ENCODE assay signal across 1 cellular context in the genomic region with DNA sequence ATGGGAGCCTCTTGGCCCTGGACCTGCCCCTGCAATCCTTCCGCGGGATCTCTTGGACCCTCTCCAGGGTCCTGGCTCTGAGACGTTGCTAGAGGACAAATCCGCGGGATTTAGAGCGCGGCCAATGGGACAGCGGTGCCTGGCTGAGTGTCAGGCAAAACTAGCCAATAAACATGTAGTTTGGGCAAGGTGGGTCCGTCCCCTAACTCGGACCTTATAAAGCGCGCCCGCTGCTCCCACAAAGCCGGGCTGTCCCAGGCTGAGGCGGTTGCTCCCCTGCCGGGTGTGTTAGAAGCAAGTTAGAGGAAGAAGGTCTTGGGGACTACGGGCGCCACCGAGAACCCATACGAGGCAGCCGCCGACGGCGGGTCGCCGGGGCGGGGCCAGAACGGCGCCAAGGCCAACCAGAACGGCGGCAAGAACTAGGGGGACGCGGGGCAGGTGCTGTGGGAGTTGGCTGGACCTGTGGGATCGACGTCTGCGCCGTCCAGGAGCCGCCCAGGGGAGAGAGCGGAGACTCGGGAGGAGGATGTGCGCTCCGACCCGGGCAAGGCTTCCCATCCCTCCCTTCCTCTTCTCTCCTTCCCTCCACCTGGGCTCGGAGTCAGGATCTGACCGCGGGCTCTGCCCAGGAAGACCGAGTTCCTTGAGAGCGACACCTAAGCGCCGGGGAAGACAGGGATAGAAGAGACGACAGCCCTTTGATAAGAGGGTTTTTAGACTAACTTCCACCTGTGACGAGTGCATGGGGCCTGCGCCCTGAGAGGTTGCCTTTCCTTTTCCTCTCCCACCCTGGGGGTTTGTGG.
TF ChIP-seq lines count a peak whose summit lies in the region.

No MANE protein-coding gene starts in this region.

TF ChIP-seq in HepG2, 621 proteins besides CTCF, POLR2A, EP300 and RAD21 (continued from another document and continues in another):
- TF ChIP-seq, protein P1, sequence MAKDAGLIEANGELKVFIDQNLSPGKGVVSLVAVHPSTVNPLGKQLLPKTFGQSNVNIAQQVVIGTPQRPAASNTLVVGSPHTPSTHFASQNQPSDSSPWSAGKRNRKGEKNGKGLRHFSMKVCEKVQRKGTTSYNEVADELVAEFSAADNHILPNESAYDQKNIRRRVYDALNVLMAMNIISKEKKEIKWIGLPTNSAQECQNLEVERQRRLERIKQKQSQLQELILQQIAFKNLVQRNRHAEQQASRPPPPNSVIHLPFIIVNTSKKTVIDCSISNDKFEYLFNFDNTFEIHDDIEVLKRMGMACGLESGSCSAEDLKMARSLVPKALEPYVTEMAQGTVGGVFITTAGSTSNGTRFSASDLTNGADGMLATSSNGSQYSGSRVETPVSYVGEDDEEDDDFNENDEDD (CRISPR knock-in tag; IDR thresholded peaks at IDR 0.05; ENCODE audit: borderline replicate concordance), result peak; percentile 86
- no peak for TF ChIP-seq SP140L (CRISPR knock-in tag; IDR thresholded peaks at IDR 0.05; ENCODE audit: borderline replicate concordance)
- TF ChIP-seq TBX2 (CRISPR knock-in tag; IDR thresholded peaks at IDR 0.05; ENCODE audit: borderline replicate concordance), result peak; percentile 59
- peak; percentile 46 for TF ChIP-seq ZNF605 (CRISPR knock-in tag; IDR thresholded peaks at IDR 0.05)
- TF ChIP-seq, protein P2, sequence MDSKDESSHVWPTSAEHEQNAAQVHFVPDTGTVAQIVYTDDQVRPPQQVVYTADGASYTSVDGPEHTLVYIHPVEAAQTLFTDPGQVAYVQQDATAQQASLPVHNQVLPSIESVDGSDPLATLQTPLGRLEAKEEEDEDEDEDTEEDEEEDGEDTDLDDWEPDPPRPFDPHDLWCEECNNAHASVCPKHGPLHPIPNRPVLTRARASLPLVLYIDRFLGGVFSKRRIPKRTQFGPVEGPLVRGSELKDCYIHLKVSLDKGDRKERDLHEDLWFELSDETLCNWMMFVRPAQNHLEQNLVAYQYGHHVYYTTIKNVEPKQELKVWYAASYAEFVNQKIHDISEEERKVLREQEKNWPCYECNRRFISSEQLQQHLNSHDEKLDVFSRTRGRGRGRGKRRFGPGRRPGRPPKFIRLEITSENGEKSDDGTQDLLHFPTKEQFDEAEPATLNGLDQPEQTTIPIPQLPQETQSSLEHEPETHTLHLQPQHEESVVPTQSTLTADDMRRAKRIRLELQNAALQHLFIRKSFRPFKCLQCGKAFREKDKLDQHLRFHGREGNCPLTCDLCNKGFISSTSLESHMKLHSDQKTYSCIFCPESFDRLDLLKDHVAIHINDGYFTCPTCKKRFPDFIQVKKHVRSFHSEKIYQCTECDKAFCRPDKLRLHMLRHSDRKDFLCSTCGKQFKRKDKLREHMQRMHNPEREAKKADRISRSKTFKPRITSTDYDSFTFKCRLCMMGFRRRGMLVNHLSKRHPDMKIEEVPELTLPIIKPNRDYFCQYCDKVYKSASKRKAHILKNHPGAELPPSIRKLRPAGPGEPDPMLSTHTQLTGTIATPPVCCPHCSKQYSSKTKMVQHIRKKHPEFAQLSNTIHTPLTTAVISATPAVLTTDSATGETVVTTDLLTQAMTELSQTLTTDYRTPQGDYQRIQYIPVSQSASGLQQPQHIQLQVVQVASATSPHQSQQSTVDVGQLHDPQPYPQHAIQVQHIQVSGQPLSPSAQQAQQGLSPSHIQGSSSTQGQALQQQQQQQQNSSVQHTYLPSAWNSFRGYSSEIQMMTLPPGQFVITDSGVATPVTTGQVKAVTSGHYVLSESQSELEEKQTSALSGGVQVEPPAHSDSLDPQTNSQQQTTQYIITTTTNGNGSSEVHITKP (CRISPR knock-in tag; IDR thresholded peaks at IDR 0.05; ENCODE audit: low read depth), result no peak
- no peak; the same call in 1 of the 2 replicates for TF ChIP-seq HNF4G (IDR thresholded peaks at IDR 0.05; ENCODE audit: borderline replicate concordance, low read depth, low read length)
- TF ChIP-seq HNF4G (CRISPR knock-in tag; IDR thresholded peaks at IDR 0.05; ENCODE audit: borderline replicate concordance, low read depth), result no peak; the same call in 1 of the 2 replicates
- 0 out of 2 replicates have a peak, but pooled peaks have one; percentile 16 for TF ChIP-seq U2AF2 (IDR thresholded peaks at IDR 0.05; ENCODE audit: low read depth, low read length)
- no peak; the same call in 1 of the 2 replicates for TF ChIP-seq SOX13 (IDR thresholded peaks at IDR 0.05)
- 0 out of 4 replicates have a peak, but pooled peaks of 1 of the 2 experiments have one; percentile 10 for TF ChIP-seq SOX13 (CRISPR knock-in tag; conservative IDR thresholded peaks at IDR 0.05 in 1 of 2, IDR thresholded peaks at IDR 0.05 in 1 of 2)
- 0 out of 2 replicates have a peak, but pooled peaks have one; percentile 22 for TF ChIP-seq ZFP62 (CRISPR knock-in tag; IDR thresholded peaks at IDR 0.05)
- peak; percentile 74; the same call in 1 of the 2 replicates for TF ChIP-seq ZNF350 (CRISPR knock-in tag; IDR thresholded peaks at IDR 0.05; ENCODE audit: borderline replicate concordance, low read depth)
- TF ChIP-seq ZNF557 (CRISPR knock-in tag; IDR thresholded peaks at IDR 0.05), result no peak
- 0 out of 2 replicates have a peak, but pooled peaks have one; percentile 20 for TF ChIP-seq ARNTL (CRISPR knock-in tag; IDR thresholded peaks at IDR 0.05)
- TF ChIP-seq, protein P3, sequence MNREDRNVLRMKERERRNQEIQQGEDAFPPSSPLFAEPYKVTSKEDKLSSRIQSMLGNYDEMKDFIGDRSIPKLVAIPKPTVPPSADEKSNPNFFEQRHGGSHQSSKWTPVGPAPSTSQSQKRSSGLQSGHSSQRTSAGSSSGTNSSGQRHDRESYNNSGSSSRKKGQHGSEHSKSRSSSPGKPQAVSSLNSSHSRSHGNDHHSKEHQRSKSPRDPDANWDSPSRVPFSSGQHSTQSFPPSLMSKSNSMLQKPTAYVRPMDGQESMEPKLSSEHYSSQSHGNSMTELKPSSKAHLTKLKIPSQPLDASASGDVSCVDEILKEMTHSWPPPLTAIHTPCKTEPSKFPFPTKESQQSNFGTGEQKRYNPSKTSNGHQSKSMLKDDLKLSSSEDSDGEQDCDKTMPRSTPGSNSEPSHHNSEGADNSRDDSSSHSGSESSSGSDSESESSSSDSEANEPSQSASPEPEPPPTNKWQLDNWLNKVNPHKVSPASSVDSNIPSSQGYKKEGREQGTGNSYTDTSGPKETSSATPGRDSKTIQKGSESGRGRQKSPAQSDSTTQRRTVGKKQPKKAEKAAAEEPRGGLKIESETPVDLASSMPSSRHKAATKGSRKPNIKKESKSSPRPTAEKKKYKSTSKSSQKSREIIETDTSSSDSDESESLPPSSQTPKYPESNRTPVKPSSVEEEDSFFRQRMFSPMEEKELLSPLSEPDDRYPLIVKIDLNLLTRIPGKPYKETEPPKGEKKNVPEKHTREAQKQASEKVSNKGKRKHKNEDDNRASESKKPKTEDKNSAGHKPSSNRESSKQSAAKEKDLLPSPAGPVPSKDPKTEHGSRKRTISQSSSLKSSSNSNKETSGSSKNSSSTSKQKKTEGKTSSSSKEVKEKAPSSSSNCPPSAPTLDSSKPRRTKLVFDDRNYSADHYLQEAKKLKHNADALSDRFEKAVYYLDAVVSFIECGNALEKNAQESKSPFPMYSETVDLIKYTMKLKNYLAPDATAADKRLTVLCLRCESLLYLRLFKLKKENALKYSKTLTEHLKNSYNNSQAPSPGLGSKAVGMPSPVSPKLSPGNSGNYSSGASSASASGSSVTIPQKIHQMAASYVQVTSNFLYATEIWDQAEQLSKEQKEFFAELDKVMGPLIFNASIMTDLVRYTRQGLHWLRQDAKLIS (CRISPR knock-in tag; IDR thresholded peaks at IDR 0.05), result 0 out of 2 replicates have a peak, but pooled peaks have one; percentile 36
- TF ChIP-seq, protein P4, sequence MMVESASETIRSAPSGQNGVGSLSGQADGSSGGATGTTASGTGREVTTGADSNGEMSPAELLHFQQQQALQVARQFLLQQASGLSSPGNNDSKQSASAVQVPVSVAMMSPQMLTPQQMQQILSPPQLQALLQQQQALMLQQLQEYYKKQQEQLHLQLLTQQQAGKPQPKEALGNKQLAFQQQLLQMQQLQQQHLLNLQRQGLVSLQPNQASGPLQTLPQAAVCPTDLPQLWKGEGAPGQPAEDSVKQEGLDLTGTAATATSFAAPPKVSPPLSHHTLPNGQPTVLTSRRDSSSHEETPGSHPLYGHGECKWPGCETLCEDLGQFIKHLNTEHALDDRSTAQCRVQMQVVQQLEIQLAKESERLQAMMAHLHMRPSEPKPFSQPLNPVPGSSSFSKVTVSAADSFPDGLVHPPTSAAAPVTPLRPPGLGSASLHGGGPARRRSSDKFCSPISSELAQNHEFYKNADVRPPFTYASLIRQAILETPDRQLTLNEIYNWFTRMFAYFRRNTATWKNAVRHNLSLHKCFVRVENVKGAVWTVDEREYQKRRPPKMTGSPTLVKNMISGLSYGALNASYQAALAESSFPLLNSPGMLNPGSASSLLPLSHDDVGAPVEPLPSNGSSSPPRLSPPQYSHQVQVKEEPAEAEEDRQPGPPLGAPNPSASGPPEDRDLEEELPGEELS (CRISPR knock-in tag; IDR thresholded peaks at IDR 0.05), result no peak
- TF ChIP-seq, protein P5, sequence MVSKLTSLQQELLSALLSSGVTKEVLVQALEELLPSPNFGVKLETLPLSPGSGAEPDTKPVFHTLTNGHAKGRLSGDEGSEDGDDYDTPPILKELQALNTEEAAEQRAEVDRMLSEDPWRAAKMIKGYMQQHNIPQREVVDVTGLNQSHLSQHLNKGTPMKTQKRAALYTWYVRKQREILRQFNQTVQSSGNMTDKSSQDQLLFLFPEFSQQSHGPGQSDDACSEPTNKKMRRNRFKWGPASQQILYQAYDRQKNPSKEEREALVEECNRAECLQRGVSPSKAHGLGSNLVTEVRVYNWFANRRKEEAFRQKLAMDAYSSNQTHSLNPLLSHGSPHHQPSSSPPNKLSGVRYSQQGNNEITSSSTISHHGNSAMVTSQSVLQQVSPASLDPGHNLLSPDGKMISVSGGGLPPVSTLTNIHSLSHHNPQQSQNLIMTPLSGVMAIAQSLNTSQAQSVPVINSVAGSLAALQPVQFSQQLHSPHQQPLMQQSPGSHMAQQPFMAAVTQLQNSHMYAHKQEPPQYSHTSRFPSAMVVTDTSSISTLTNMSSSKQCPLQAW (CRISPR knock-in tag; IDR thresholded peaks at IDR 0.05), result peak; percentile 62
- peak; percentile 65; the same call in 1 of the 2 replicates for TF ChIP-seq YEATS2 (CRISPR knock-in tag; IDR thresholded peaks at IDR 0.05; ENCODE audit: borderline replicate concordance)
- TF ChIP-seq LCORL (IDR thresholded peaks at IDR 0.05), result no peak
- 0 out of 2 replicates have a peak, but pooled peaks have one; percentile 62 for TF ChIP-seq LCORL (CRISPR knock-in tag; IDR thresholded peaks at IDR 0.05)
- TF ChIP-seq ZNF614 (CRISPR knock-in tag; IDR thresholded peaks at IDR 0.05; ENCODE audit: borderline replicate concordance), result 0 out of 2 replicates have a peak, but pooled peaks have one; percentile 73
- TF ChIP-seq RXRA (CRISPR knock-in tag; IDR thresholded peaks at IDR 0.05), result peak; percentile 64
- peak; percentile 25; the same call in 1 of the 2 replicates for TF ChIP-seq FIP1L1 (IDR thresholded peaks at IDR 0.05; ENCODE audit: borderline replicate concordance, insufficient read depth, low read depth, low read length)
- 0 out of 2 replicates have a peak, but pooled peaks have one; percentile 41 for TF ChIP-seq ZNF878 (CRISPR knock-in tag; IDR thresholded peaks at IDR 0.05)
- TF ChIP-seq, protein P6, sequence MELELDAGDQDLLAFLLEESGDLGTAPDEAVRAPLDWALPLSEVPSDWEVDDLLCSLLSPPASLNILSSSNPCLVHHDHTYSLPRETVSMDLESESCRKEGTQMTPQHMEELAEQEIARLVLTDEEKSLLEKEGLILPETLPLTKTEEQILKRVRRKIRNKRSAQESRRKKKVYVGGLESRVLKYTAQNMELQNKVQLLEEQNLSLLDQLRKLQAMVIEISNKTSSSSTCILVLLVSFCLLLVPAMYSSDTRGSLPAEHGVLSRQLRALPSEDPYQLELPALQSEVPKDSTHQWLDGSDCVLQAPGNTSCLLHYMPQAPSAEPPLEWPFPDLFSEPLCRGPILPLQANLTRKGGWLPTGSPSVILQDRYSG (CRISPR knock-in tag; IDR thresholded peaks at IDR 0.05), result peak; percentile 93
- peak; percentile 98 for TF ChIP-seq POLR2AphosphoS5 (IDR thresholded peaks at IDR 0.05; ENCODE audit: low read depth, low read length)
- peak; percentile 72; the same call in 1 of the 2 replicates for TF ChIP-seq ZNF598 (CRISPR knock-in tag; IDR thresholded peaks at IDR 0.05; ENCODE audit: borderline replicate concordance)
- TF ChIP-seq, protein P7, sequence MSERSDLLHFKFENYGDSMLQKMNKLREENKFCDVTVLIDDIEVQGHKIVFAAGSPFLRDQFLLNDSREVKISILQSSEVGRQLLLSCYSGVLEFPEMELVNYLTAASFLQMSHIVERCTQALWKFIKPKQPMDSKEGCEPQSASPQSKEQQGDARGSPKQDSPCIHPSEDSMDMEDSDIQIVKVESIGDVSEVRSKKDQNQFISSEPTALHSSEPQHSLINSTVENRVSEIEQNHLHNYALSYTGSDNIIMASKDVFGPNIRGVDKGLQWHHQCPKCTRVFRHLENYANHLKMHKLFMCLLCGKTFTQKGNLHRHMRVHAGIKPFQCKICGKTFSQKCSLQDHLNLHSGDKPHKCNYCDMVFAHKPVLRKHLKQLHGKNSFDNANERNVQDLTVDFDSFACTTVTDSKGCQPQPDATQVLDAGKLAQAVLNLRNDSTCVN (CRISPR knock-in tag; IDR thresholded peaks at IDR 0.05; ENCODE audit: borderline replicate concordance), result peak; percentile 47; the same call in 1 of the 2 replicates
- TF ChIP-seq NCOA2 (CRISPR knock-in tag; IDR thresholded peaks at IDR 0.05), result peak; percentile 33; the same call in 1 of the 2 replicates
- TF ChIP-seq, protein P8, sequence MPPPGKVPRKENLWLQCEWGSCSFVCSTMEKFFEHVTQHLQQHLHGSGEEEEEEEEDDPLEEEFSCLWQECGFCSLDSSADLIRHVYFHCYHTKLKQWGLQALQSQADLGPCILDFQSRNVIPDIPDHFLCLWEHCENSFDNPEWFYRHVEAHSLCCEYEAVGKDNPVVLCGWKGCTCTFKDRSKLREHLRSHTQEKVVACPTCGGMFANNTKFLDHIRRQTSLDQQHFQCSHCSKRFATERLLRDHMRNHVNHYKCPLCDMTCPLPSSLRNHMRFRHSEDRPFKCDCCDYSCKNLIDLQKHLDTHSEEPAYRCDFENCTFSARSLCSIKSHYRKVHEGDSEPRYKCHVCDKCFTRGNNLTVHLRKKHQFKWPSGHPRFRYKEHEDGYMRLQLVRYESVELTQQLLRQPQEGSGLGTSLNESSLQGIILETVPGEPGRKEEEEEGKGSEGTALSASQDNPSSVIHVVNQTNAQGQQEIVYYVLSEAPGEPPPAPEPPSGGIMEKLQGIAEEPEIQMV (CRISPR knock-in tag; IDR thresholded peaks at IDR 0.05; ENCODE audit: low read depth), result peak; percentile 81; the same call in 1 of the 2 replicates
